ENCODE assay signal across 1 cellular context in the genomic region with DNA sequence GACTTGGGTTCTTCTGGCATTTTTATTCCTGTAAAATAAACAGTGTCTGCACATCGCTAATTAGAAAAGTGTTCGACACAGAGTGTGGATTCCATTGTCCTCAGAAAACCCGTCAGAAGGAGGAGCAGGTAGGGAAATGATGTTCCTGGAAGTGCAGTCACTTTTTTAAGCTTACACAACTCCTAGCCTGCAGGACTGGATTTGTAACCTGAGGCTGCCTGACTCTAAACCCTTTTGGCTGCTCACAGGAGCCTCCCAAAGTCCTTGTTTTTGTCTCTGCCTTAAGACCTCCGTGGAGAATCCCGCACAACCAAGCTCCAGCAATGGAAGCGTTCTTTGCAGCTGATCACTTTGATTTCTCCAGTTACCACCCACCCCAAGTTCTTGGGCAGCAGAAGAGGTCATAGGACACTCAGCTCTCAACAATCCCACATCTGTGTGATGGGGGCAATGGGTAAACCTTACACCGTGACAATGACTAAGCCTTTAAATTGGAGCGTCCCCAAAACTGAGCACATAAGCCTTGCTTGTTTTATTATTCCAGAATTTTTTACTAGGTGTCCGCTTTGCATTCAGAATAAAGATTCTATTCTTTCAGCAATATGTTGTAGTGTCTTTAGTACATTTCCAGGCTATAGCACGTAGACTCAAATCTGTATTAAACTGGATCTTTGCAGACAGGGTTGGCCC.
TF ChIP-seq lines count a peak whose summit lies in the region.

No MANE protein-coding gene starts in this region.

TF ChIP-seq in H1, 55 proteins besides CTCF, POLR2A, EP300 and RAD21:
- TF ChIP-seq BACH1 (IDR thresholded peaks at IDR 0.05; ENCODE audit: low read length) = no peak
- TF ChIP-seq TBP (IDR thresholded peaks at IDR 0.05; ENCODE audit: low read depth, low read length) = no peak
- TF ChIP-seq SRF (IDR thresholded peaks at IDR 0.05; ENCODE audit: low read depth, low read length) = no peak
- no peak for TF ChIP-seq CTBP2 (IDR thresholded peaks at IDR 0.05; ENCODE audit: borderline replicate concordance, insufficient read depth, insufficient read length, low read length)
- no peak for TF ChIP-seq GABPA (IDR thresholded peaks at IDR 0.05; ENCODE audit: borderline replicate concordance, insufficient read depth, low read length)
- no peak for TF ChIP-seq JUN (IDR thresholded peaks at IDR 0.05; ENCODE audit: low read depth, low read length)
- no peak for TF ChIP-seq CEBPB (IDR thresholded peaks at IDR 0.05; ENCODE audit: low read depth, low read length)
- TF ChIP-seq POU5F1 (IDR thresholded peaks at IDR 0.05; ENCODE audit: low read depth, low read length) = no peak
- no peak for TF ChIP-seq KDM4A (IDR thresholded peaks at IDR 0.05; ENCODE audit: low read depth, low read length, severe bottlenecking)
- no peak for TF ChIP-seq CHD1 (IDR thresholded peaks at IDR 0.05; ENCODE audit: low read depth, low read length)
- no peak for TF ChIP-seq TAF1 (IDR thresholded peaks at IDR 0.05; ENCODE audit: low read depth, low read length)
- TF ChIP-seq PHF8 (conservative IDR thresholded peaks at IDR 0.05; ENCODE audit: low read depth, low read length) = no peak
- TF ChIP-seq CREB1 (IDR thresholded peaks at IDR 0.05) = no peak
- TF ChIP-seq BRCA1 (IDR thresholded peaks at IDR 0.05; ENCODE audit: low read depth, low read length) = no peak
